Comparison of ENCODE assay signal across 1 cellular context in the genomic region with DNA sequence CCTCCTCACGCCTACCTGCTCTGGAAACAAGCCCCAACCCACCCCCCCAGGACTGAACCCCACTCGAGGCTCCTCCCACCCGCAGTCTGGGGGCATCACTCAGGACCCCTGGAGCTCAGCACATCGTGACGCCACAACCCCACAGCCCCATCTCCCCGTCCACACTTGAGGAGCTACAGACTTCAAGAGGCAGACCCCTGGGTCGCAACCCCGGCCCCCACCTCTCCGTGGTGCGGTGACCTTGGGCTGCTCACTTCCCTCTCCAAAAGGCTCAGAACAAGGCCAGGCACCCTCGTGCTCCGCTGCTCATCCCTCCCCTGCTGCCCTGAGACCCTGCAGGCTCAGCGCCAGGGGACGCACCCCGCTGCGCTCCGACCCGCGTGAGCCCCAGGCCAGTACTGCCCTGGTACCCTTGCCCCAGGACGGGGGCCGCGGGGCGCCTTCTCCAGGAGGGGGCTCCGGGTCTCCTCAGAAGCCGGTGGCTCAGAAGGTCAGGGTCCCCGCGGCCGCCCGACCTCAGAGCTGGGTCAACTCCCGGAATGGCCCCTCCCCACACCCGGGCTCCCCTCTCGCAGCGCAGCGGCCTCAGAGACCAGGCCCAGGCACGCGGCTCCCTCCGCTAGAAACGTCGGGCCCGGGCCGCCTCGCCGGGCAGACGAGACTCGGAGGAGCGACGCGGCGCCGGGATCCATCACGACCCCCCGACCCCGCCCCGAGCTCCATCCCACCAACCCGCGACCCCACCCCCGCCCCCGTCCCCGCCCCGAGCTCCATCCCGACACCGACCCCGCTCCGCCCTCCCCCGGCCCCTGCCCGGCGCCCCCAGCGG.
TF ChIP-seq lines count a peak whose summit lies in the region.

No MANE protein-coding gene starts in this region.

TF ChIP-seq in HepG2, 621 proteins besides CTCF, POLR2A, EP300 and RAD21 (continued from another document and continues in another):
- TF ChIP-seq, protein P1, sequence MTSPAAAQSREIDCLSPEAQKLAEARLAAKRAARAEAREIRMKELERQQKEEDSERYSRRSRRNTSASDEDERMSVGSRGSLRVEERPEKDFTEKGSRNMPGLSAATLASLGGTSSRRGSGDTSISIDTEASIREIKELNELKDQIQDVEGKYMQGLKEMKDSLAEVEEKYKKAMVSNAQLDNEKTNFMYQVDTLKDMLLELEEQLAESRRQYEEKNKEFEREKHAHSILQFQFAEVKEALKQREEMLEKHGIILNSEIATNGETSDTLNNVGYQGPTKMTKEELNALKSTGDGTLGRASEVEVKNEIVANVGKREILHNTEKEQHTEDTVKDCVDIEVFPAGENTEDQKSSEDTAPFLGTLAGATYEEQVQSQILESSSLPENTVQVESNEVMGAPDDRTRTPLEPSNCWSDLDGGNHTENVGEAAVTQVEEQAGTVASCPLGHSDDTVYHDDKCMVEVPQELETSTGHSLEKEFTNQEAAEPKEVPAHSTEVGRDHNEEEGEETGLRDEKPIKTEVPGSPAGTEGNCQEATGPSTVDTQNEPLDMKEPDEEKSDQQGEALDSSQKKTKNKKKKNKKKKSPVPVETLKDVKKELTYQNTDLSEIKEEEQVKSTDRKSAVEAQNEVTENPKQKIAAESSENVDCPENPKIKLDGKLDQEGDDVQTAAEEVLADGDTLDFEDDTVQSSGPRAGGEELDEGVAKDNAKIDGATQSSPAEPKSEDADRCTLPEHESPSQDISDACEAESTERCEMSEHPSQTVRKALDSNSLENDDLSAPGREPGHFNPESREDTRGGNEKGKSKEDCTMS (CRISPR knock-in tag; conservative IDR thresholded peaks at IDR 0.05) = no peak
- no peak for TF ChIP-seq ZNF703 (CRISPR knock-in tag; IDR thresholded peaks at IDR 0.05; ENCODE audit: borderline replicate concordance)
- no peak for TF ChIP-seq ZNF10 (CRISPR knock-in tag; IDR thresholded peaks at IDR 0.05; ENCODE audit: borderline replicate concordance, low read depth)
- TF ChIP-seq RXRA (CRISPR knock-in tag; IDR thresholded peaks at IDR 0.05) = peak; percentile 26; the same call in 1 of the 2 replicates
- TF ChIP-seq, protein P2, sequence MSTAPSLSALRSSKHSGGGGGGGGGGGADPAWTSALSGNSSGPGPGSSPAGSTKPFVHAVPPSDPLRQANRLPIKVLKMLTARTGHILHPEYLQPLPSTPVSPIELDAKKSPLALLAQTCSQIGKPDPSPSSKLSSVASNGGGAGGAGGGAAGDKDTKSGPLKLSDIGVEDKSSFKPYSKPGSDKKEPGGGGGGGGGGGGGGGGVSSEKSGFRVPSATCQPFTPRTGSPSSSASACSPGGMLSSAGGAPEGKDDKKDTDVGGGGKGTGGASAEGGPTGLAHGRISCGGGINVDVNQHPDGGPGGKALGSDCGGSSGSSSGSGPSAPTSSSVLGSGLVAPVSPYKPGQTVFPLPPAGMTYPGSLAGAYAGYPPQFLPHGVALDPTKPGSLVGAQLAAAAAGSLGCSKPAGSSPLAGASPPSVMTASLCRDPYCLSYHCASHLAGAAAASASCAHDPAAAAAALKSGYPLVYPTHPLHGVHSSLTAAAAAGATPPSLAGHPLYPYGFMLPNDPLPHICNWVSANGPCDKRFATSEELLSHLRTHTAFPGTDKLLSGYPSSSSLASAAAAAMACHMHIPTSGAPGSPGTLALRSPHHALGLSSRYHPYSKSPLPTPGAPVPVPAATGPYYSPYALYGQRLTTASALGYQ (CRISPR knock-in tag; IDR thresholded peaks at IDR 0.05) = no peak
- TF ChIP-seq NFE2L1 (CRISPR knock-in tag; IDR thresholded peaks at IDR 0.05; ENCODE audit: borderline replicate concordance) = peak; percentile 72; the same call in 1 of the 2 replicates
- TF ChIP-seq, protein P3, sequence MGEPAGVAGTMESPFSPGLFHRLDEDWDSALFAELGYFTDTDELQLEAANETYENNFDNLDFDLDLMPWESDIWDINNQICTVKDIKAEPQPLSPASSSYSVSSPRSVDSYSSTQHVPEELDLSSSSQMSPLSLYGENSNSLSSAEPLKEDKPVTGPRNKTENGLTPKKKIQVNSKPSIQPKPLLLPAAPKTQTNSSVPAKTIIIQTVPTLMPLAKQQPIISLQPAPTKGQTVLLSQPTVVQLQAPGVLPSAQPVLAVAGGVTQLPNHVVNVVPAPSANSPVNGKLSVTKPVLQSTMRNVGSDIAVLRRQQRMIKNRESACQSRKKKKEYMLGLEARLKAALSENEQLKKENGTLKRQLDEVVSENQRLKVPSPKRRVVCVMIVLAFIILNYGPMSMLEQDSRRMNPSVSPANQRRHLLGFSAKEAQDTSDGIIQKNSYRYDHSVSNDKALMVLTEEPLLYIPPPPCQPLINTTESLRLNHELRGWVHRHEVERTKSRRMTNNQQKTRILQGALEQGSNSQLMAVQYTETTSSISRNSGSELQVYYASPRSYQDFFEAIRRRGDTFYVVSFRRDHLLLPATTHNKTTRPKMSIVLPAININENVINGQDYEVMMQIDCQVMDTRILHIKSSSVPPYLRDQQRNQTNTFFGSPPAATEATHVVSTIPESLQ (CRISPR knock-in tag; conservative IDR thresholded peaks at IDR 0.05) = no peak
- TF ChIP-seq ZNF382 (CRISPR knock-in tag; IDR thresholded peaks at IDR 0.05; ENCODE audit: borderline replicate concordance) = no peak
- no peak for TF ChIP-seq TBX2 (CRISPR knock-in tag; IDR thresholded peaks at IDR 0.05; ENCODE audit: borderline replicate concordance)
- 0 out of 2 replicates have a peak, but pooled peaks have one; percentile 42 for TF ChIP-seq HES4 (CRISPR knock-in tag; IDR thresholded peaks at IDR 0.05; ENCODE audit: borderline replicate concordance)
- TF ChIP-seq PAX8 (CRISPR knock-in tag; IDR thresholded peaks at IDR 0.05; ENCODE audit: borderline replicate concordance) = no peak
- TF ChIP-seq PHF21A (CRISPR knock-in tag; IDR thresholded peaks at IDR 0.05) = 0 out of 2 replicates have a peak, but pooled peaks have one; percentile 15
- TF ChIP-seq TAF15 (IDR thresholded peaks at IDR 0.05; ENCODE audit: low read depth, low read length, poor library complexity, severe bottlenecking) = no peak
- no peak for TF ChIP-seq NPAS2 (CRISPR knock-in tag; IDR thresholded peaks at IDR 0.05; ENCODE audit: borderline replicate concordance)
- no peak for TF ChIP-seq HCFC1 (IDR thresholded peaks at IDR 0.05; ENCODE audit: low read depth, low read length)
- 0 out of 2 replicates have a peak, but pooled peaks have one; percentile 27 for TF ChIP-seq HIVEP1 (CRISPR knock-in tag; IDR thresholded peaks at IDR 0.05)
- TF ChIP-seq, protein P4, sequence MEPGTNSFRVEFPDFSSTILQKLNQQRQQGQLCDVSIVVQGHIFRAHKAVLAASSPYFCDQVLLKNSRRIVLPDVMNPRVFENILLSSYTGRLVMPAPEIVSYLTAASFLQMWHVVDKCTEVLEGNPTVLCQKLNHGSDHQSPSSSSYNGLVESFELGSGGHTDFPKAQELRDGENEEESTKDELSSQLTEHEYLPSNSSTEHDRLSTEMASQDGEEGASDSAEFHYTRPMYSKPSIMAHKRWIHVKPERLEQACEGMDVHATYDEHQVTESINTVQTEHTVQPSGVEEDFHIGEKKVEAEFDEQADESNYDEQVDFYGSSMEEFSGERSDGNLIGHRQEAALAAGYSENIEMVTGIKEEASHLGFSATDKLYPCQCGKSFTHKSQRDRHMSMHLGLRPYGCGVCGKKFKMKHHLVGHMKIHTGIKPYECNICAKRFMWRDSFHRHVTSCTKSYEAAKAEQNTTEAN (CRISPR knock-in tag; conservative IDR thresholded peaks at IDR 0.05) = no peak
- TF ChIP-seq POGZ (CRISPR knock-in tag; IDR thresholded peaks at IDR 0.05) = no peak
- TF ChIP-seq ZFY (CRISPR knock-in tag; IDR thresholded peaks at IDR 0.05) = peak; percentile 54; the same call in 1 of the 2 replicates
- TF ChIP-seq, protein P5, sequence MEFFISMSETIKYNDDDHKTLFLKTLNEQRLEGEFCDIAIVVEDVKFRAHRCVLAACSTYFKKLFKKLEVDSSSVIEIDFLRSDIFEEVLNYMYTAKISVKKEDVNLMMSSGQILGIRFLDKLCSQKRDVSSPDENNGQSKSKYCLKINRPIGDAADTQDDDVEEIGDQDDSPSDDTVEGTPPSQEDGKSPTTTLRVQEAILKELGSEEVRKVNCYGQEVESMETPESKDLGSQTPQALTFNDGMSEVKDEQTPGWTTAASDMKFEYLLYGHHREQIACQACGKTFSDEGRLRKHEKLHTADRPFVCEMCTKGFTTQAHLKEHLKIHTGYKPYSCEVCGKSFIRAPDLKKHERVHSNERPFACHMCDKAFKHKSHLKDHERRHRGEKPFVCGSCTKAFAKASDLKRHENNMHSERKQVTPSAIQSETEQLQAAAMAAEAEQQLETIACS (CRISPR knock-in tag; IDR thresholded peaks at IDR 0.05) = 0 out of 2 replicates have a peak, but pooled peaks have one; percentile 40
- peak; percentile 27; the same call in 1 of the 2 replicates for TF ChIP-seq ZNF430 (CRISPR knock-in tag; IDR thresholded peaks at IDR 0.05)
- TF ChIP-seq ZNF547 (CRISPR knock-in tag; IDR thresholded peaks at IDR 0.05) = no peak
- TF ChIP-seq ZNF619 (CRISPR knock-in tag; IDR thresholded peaks at IDR 0.05) = no peak
- TF ChIP-seq NFE2 (CRISPR knock-in tag; IDR thresholded peaks at IDR 0.05) = no peak
- TF ChIP-seq ZEB1 (IDR thresholded peaks at IDR 0.05; ENCODE audit: insufficient replicate concordance, low read depth) = no peak
- TF ChIP-seq DPF2 (CRISPR knock-in tag; IDR thresholded peaks at IDR 0.05; ENCODE audit: borderline replicate concordance, low read depth) = no peak
- TF ChIP-seq, protein P6, sequence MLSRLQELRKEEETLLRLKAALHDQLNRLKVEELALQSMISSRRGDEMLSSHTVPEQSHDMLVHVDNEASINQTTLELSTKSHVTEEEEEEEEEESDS (CRISPR knock-in tag; IDR thresholded peaks at IDR 0.05; ENCODE audit: borderline replicate concordance) = no peak
- TF ChIP-seq SP1 (IDR thresholded peaks at IDR 0.05) = no peak
- no peak for TF ChIP-seq SP1 (CRISPR knock-in tag; IDR thresholded peaks at IDR 0.05)
- TF ChIP-seq, protein P7, sequence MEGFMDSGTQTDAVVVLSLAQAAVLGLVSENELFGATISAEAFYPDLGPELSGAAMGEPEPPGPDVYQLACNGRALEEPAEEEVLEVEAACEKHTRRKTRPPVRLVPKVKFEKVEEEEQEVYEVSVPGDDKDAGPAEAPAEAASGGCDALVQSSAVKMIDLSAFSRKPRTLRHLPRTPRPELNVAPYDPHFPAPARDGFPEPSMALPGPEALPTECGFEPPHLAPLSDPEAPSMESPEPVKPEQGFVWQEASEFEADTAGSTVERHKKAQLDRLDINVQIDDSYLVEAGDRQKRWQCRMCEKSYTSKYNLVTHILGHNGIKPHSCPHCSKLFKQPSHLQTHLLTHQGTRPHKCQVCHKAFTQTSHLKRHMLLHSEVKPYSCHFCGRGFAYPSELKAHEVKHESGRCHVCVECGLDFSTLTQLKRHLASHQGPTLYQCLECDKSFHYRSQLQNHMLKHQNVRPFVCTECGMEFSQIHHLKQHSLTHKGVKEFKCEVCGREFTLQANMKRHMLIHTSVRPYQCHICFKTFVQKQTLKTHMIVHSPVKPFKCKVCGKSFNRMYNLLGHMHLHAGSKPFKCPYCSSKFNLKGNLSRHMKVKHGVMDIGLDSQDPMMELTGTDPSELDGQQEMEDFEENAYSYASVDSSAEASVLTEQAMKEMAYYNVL (CRISPR knock-in tag; IDR thresholded peaks at IDR 0.05; ENCODE audit: borderline replicate concordance) = no peak
- TF ChIP-seq ZNF761 (CRISPR knock-in tag; conservative IDR thresholded peaks at IDR 0.05) = no peak; the same call in 1 of the 2 replicates
- TF ChIP-seq CCDC6 (CRISPR knock-in tag; IDR thresholded peaks at IDR 0.05) = no peak
- TF ChIP-seq SAP130 (CRISPR knock-in tag; IDR thresholded peaks at IDR 0.05; ENCODE audit: low read depth) = peak; percentile 33
- no peak for TF ChIP-seq ZNF282 (IDR thresholded peaks at IDR 0.05; ENCODE audit: partially characterized antibody)
- TF ChIP-seq, protein P8, sequence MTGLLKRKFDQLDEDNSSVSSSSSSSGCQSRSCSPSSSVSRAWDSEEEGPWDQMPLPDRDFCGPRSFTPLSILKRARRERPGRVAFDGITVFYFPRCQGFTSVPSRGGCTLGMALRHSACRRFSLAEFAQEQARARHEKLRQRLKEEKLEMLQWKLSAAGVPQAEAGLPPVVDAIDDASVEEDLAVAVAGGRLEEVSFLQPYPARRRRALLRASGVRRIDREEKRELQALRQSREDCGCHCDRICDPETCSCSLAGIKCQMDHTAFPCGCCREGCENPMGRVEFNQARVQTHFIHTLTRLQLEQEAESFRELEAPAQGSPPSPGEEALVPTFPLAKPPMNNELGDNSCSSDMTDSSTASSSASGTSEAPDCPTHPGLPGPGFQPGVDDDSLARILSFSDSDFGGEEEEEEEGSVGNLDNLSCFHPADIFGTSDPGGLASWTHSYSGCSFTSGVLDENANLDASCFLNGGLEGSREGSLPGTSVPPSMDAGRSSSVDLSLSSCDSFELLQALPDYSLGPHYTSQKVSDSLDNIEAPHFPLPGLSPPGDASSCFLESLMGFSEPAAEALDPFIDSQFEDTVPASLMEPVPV (CRISPR knock-in tag; IDR thresholded peaks at IDR 0.05) = no peak
- TF ChIP-seq ATAD3A (CRISPR knock-in tag; IDR thresholded peaks at IDR 0.05) = no peak
- TF ChIP-seq KLF9 (CRISPR knock-in tag; IDR thresholded peaks at IDR 0.05; ENCODE audit: low read depth) = no peak
- TF ChIP-seq NFYC (CRISPR knock-in tag; IDR thresholded peaks at IDR 0.05) = no peak
- TF ChIP-seq ZNF530 (CRISPR knock-in tag; IDR thresholded peaks at IDR 0.05; ENCODE audit: low read depth) = peak; percentile 54; the same call in 1 of the 2 replicates
- TF ChIP-seq, protein P9, sequence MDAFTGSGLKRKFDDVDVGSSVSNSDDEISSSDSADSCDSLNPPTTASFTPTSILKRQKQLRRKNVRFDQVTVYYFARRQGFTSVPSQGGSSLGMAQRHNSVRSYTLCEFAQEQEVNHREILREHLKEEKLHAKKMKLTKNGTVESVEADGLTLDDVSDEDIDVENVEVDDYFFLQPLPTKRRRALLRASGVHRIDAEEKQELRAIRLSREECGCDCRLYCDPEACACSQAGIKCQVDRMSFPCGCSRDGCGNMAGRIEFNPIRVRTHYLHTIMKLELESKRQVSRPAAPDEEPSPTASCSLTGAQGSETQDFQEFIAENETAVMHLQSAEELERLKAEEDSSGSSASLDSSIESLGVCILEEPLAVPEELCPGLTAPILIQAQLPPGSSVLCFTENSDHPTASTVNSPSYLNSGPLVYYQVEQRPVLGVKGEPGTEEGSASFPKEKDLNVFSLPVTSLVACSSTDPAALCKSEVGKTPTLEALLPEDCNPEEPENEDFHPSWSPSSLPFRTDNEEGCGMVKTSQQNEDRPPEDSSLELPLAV (CRISPR knock-in tag; conservative IDR thresholded peaks at IDR 0.05; ENCODE audit: low read depth) = no peak; the same call in 1 of the 2 replicates
- peak; percentile 42; the same call in 1 of the 2 replicates for TF ChIP-seq ZNF558 (CRISPR knock-in tag; IDR thresholded peaks at IDR 0.05; ENCODE audit: borderline replicate concordance)
- TF ChIP-seq, protein P10, sequence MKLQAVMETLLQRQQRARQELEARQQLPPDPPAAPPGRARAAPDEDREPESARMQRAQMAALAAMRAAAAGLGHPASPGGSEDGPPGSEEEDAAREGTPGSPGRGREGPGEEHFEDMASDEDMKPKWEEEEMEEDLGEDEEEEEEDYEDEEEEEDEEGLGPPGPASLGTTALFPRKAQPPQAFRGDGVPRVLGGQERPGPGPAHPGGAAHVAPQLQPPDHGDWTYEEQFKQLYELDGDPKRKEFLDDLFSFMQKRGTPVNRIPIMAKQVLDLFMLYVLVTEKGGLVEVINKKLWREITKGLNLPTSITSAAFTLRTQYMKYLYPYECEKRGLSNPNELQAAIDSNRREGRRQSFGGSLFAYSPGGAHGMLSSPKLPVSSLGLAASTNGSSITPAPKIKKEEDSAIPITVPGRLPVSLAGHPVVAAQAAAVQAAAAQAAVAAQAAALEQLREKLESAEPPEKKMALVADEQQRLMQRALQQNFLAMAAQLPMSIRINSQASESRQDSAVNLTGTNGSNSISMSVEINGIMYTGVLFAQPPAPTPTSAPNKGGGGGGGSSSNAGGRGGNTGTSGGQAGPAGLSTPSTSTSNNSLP (IDR thresholded peaks at IDR 0.05; ENCODE audit: low read depth, low read length) = no peak
- TF ChIP-seq ZNF839 (CRISPR knock-in tag; IDR thresholded peaks at IDR 0.05; ENCODE audit: borderline replicate concordance) = no peak
- TF ChIP-seq ZNF432 (CRISPR knock-in tag; IDR thresholded peaks at IDR 0.05; ENCODE audit: borderline replicate concordance) = no peak
